13 cellular contexts compared by ENCODE assay signal in the genomic region with DNA sequence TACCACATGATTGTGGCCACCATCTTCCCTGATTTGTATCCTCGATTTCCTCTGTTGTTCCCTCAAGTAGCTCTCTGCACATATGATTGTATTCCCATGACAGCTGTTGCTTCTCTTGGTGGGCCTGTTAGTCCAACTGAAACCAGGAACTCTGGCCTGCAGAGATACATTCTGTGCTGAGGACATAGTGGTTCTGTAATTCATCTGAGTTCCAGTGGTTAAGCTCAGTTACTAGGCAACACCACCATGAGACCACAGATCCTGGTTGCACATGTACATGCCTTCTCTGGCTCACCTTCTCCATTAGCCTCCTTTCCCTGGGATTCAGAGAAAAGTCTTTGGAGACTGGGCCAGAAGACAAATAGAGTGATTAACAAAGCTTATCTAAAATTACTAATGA.
"Had no signal": no experiment of that assay in that cellular context is flagged by ENCODE, and none has a peak within 500 bp of the region (broad histone marks: within the 10 kb centered on the region; RNA-seq: fewer than 3 reads in every experiment).

No MANE protein-coding gene starts in this region.

- DNase-seq: activated CD8-positive, alpha-beta memory T cell treated with anti-CD3 and anti-CD28 coated beads, Interleukin-2, amount 50 U/mL, for 48 hours; activated CD8-positive, alpha-beta T cell treated with anti-CD3 and anti-CD28 coated beads for 36 hours; colonic mucosa; effector memory CD4-positive, alpha-beta T cell; kidney; left ventricle myocardium superior; mesenchymal stem cell; nephron progenitor cell; sigmoid colon; stimulated activated CD4-positive, alpha-beta T cell treated with anti-CD3 and anti-CD28 coated beads, Interleukin-12 subunit alpha, Interleukin-12 subunit beta, amount 100 ng/mL, for 4 hours; stimulated activated CD4-positive, alpha-beta T cell treated with anti-CD3 and anti-CD28 coated beads, Interleukin-4, amount 100 ng/mL, for 1 hour; stimulated activated CD8-positive, alpha-beta memory T cell treated with anti-CD3 and anti-CD28 coated beads, Interleukin-4, amount 100 ng/mL, for 48 hours; stimulated activated naive CD8-positive, alpha-beta T cell treated with anti-CD3 and anti-CD28 coated beads, Interleukin-15, Interleukin-2, amounts not matched to agents 100 U/mL and 50 U/mL, for 24 hours had no signal

- ATAC-seq: activated CD8-positive, alpha-beta T cell treated with anti-CD3 and anti-CD28 coated beads for 36 hours; left ventricle myocardium superior; stimulated activated naive CD8-positive, alpha-beta T cell treated with anti-CD3 and anti-CD28 coated beads, Interleukin-15, Interleukin-2, amounts not matched to agents 100 U/mL and 50 U/mL, for 24 hours had no signal
